Comparison of ENCODE assay signal across 11 cellular contexts in genomic region chrX:20378291-20378920, GRCh38.
A peak's percentile ranks its signal among the peaks of the same experiment; 100 is the strongest.
DNase-seq lines count a peak whose midpoint lies in the region; ATAC-seq, FAIRE-seq and TF ChIP-seq lines count a peak whose summit lies in the region.
"Had no signal": no experiment of that assay in that cellular context is flagged by ENCODE, and none has a peak within 500 bp of the region (broad histone marks: within the 10 kb centered on the region; RNA-seq: fewer than 3 reads in every experiment).

No MANE protein-coding gene starts in this region.

- H2BK20ac ChIP-seq in IMR-90 (ENCODE audit: low read depth, low read length), result no peak overlapping the region

- H3K9me3 Mint-ChIP-seq in astrocyte (ENCODE audit: unreplicated experiment), result no peaks in the 10 kb centered on the region
- H3K9me3 Mint-ChIP-seq: memory B cell had no signal

- no CpG with 5 or more reads among the region's 3 CpGs for WGBS in IMR-90 (ENCODE audit: extremely low coverage in 2 of 2, insufficient read length in 1 of 2), 2 experiments

- H4K5ac ChIP-seq in IMR-90 (ENCODE audit: low read depth, low read length), result no peak overlapping the region

- H3K4me2 ChIP-seq in IMR-90 (ENCODE audit: low read depth, low read length), result no peak overlapping the region
- H3K4me2 ChIP-seq in astrocyte (ENCODE audit: low read length), result no peak overlapping the region

- H3K79me2 ChIP-seq in astrocyte (ENCODE audit: insufficient read depth, low read length), result no peaks in the 10 kb centered on the region

- H3K9ac ChIP-seq in IMR-90 (ENCODE audit: low read depth, low read length) (no peak overlapping the region), astrocyte (ENCODE audit: low read length) (no peak overlapping the region)

- no peak overlapping the region for H2AFZ ChIP-seq in IMR-90 (replicated peaks; ENCODE audit: low read length, poor library complexity)
- no peak overlapping the region for H2AFZ ChIP-seq in astrocyte (ENCODE audit: low read depth, low read length)

- no peaks in the 10 kb centered on the region for H3K27me3 Mint-ChIP-seq in astrocyte (ENCODE audit: low read depth, unreplicated experiment)
- H3K27me3 Mint-ChIP-seq: memory B cell had no signal

- no peak overlapping the region for H3K27ac Mint-ChIP-seq in astrocyte (ENCODE audit: unreplicated experiment)
- H3K27ac Mint-ChIP-seq: memory B cell had no signal

- H3K4me3 ChIP-seq in IMR-90 (ENCODE audit: insufficient read depth, low read depth, low read length), result no peak overlapping the region
- H3K4me3 ChIP-seq in astrocyte (ENCODE audit: insufficient read depth, low read depth, low read length), result no peak overlapping the region
- no peak overlapping the region for H3K4me3 ChIP-seq in upper lobe of right lung

- POLR2A ChIA-PET in IMR-90 (lab: Charles Lee; ENCODE audit: unreplicated experiment), result no interaction called here

- no peaks in the 10 kb centered on the region for H3K36me3 ChIP-seq in IMR-90 (ENCODE audit: control insufficient read depth, insufficient read depth, low read length)
- H3K36me3 ChIP-seq in astrocyte (ENCODE audit: insufficient read depth, low read length), result no peaks in the 10 kb centered on the region
- no peaks in the 10 kb centered on the region for H3K36me3 ChIP-seq in upper lobe of right lung

- H3K14ac ChIP-seq in IMR-90 (replicated peaks; ENCODE audit: low read depth, low read length), result no peak overlapping the region

- dilution Hi-C loops in IMR-90 (cut with HindIII; ENCODE audit: low sequenced_read_pairs, unreplicated experiment), result no loop called here

- H2BK120ac ChIP-seq in IMR-90 (ENCODE audit: low read depth, low read length), result no peak overlapping the region

- no peak overlapping the region for H4K8ac ChIP-seq in IMR-90 (ENCODE audit: low read depth in 2 of 2, low read length in 2 of 2)

- H3K4me1 ChIP-seq in IMR-90 (ENCODE audit: control insufficient read depth, insufficient read depth, low read length) (no peaks in the 10 kb centered on the region), astrocyte (ENCODE audit: insufficient read depth, low read length) (peaks cover 4% of the 10 kb centered on the region), upper lobe of right lung (peaks cover 4% of the 10 kb centered on the region)

- no peak overlapping the region for H3K56ac ChIP-seq in IMR-90 (ENCODE audit: extremely low read depth, insufficient read depth, low read length)

- no peak for TF ChIP-seq RAD21 in IMR-90 (IDR thresholded peaks at IDR 0.05; ENCODE audit: low read length)

- H2BK5ac ChIP-seq in IMR-90 (ENCODE audit: low read depth, low read length, poor library complexity, severe bottlenecking), result no peak overlapping the region

- H3K27me3 ChIP-seq in IMR-90 (ENCODE audit: control insufficient read depth, insufficient read depth, low read length) (no peaks in the 10 kb centered on the region; the same call in none of the 2 replicates), astrocyte (ENCODE audit: insufficient read depth, low read length) (no peaks in the 10 kb centered on the region), upper lobe of right lung (no peaks in the 10 kb centered on the region)

- CTCF ChIA-PET in IMR-90 (lab: Yijun Ruan, JAX), result interaction anchor here (0.5 kb wide), 1 partner anchor 152 kb away, joined by 3 read pairs; no protein-coding TSS in a partner anchor

- no peak for TF ChIP-seq POLR2A in IMR-90 (IDR thresholded peaks at IDR 0.05; ENCODE audit: low read depth, low read length)

- no peaks in the 10 kb centered on the region for H3K36me3 Mint-ChIP-seq in astrocyte (ENCODE audit: low read depth, unreplicated experiment)
- H3K36me3 Mint-ChIP-seq: memory B cell had no signal

- H4K91ac ChIP-seq in IMR-90 (ENCODE audit: insufficient read depth, low read depth, low read length), result no peak overlapping the region

- H3K9me3 ChIP-seq in IMR-90 (ENCODE audit: control insufficient read depth, insufficient read depth, low read length) (no peaks in the 10 kb centered on the region), astrocyte (ENCODE audit: insufficient read depth, low read depth, low read length) (no peaks in the 10 kb centered on the region), upper lobe of right lung (no peaks in the 10 kb centered on the region)

- BruUV-seq in IMR-90 (replicated peaks; lab: Mats Ljungman, UMichigan), result no TSS peak

- H3K27ac ChIP-seq in IMR-90 (ENCODE audit: insufficient read depth, low read length) (no peak overlapping the region), astrocyte (ENCODE audit: low read depth, low read length) (no peak overlapping the region), upper lobe of right lung (no peak overlapping the region), caudate nucleus (ENCODE audit: low read depth, low read length) (no peak overlapping the region)

- intact Hi-C loops in IMR-90 (cut with micrococcal nuclease), result no loop called here
- intact Hi-C loops in upper lobe of right lung (cut with DNase I), result no loop called here

- H3K18ac ChIP-seq in IMR-90 (ENCODE audit: low read depth, low read length), result no peak overlapping the region

- H3K4me3 Mint-ChIP-seq in astrocyte (ENCODE audit: unreplicated experiment), result no peak overlapping the region
- H3K4me3 Mint-ChIP-seq: memory B cell had no signal

- no peak overlapping the region for H2BK15ac ChIP-seq in IMR-90 (ENCODE audit: low read depth, low read length)

- TF ChIP-seq CTCF in IMR-90 (conservative IDR thresholded peaks at IDR 0.05; ENCODE audit: low read depth, low read length) (no peak), astrocyte (IDR thresholded peaks at IDR 0.05; ENCODE audit: insufficient read depth, low read depth, low read length) (no peak), upper lobe of right lung (IDR thresholded peaks at IDR 0.05) (no peak)

- no peaks in the 10 kb centered on the region for H3K79me1 ChIP-seq in IMR-90 (ENCODE audit: low read depth in 1 of 2, low read length in 2 of 2)

- no peak overlapping the region for H2AK9ac ChIP-seq in IMR-90 (replicated peaks; ENCODE audit: low read depth, low read length, poor library complexity)

- in situ Hi-C loops in IMR-90 (cut with MboI; ENCODE audit: low sequenced_read_pairs) (no loop called here), G401 (cut with HindIII; ENCODE audit: low sequenced_read_pairs) (no loop called here)

- FAIRE-seq in astrocyte (lab: Jason Lieb, UNC), result no peak

- no peak for ATAC-seq in IMR-90 (ENCODE audit: low read depth)
- ATAC-seq in upper lobe of right lung, result peak; percentile 52

- H3K23ac ChIP-seq in IMR-90 (ENCODE audit: low read depth, low read length), result no peak overlapping the region

- H3K4me1 Mint-ChIP-seq in astrocyte (ENCODE audit: low read depth, unreplicated experiment), result no peaks in the 10 kb centered on the region

- H4K20me1 ChIP-seq in IMR-90 (ENCODE audit: insufficient read depth, low read length) (no peaks in the 10 kb centered on the region), astrocyte (ENCODE audit: insufficient read depth, low read length) (no peaks in the 10 kb centered on the region)

- no peaks in the 10 kb centered on the region for H3K9me1 ChIP-seq in IMR-90 (ENCODE audit: insufficient read depth, low read length)

- no peak overlapping the region for H3K4ac ChIP-seq in IMR-90 (ENCODE audit: low read depth, low read length)

- DNase-seq in stimulated activated CD4-positive, alpha-beta T cell treated with anti-CD3 and anti-CD28 coated beads, Interleukin-15, amount 100 ng/mL, for 24 hours, result peak; percentile 49
- DNase-seq in stimulated activated CD4-positive, alpha-beta T cell treated with anti-CD3 and anti-CD28 coated beads, Interleukin-4, amount 100 ng/mL, for 4 hours, result no peak
- peak; percentile 31 for DNase-seq in IMR-90
- DNase-seq in astrocyte (ENCODE audit: low read depth), result peak; percentile 47
- DNase-seq in upper lobe of right lung, result no peak
- DNase-seq in caudate nucleus (lab: John Stamatoyannopoulos, UW), result no peak
- no peak for DNase-seq in G401 (ENCODE audit: low spot score)
- DNase-seq in NCI-H2107 (lab: John Stamatoyannopoulos, UW), result no peak
- DNase-seq: DMS79, MV-4-11 had no signal

- no peak overlapping the region for H2AK5ac ChIP-seq in IMR-90 (ENCODE audit: low read depth, low read length)

TF ChIP-seq in IMR-90, 13 proteins besides CTCF, POLR2A, EP300 and RAD21:
- no peak for TF ChIP-seq MAFK (IDR thresholded peaks at IDR 0.05; ENCODE audit: low read depth, low read length)
- no peak for TF ChIP-seq NFE2L2 (IDR thresholded peaks at IDR 0.05; ENCODE audit: low read depth, low read length)
- TF ChIP-seq CHD1 (IDR thresholded peaks at IDR 0.05; ENCODE audit: low read depth, low read length), result no peak
- no peak for TF ChIP-seq MAZ (IDR thresholded peaks at IDR 0.05; ENCODE audit: borderline replicate concordance, low read depth, low read length)
- no peak for TF ChIP-seq RFX5 (IDR thresholded peaks at IDR 0.05; ENCODE audit: low read depth, low read length)
- no peak for TF ChIP-seq FOS (IDR thresholded peaks at IDR 0.05; ENCODE audit: low read depth, low read length)
- no peak for TF ChIP-seq BHLHE40 (IDR thresholded peaks at IDR 0.05; ENCODE audit: low read depth, low read length)
- TF ChIP-seq RCOR1 (IDR thresholded peaks at IDR 0.05; ENCODE audit: insufficient replicate concordance, low read length), result no peak
- no peak for TF ChIP-seq SMC3 (IDR thresholded peaks at IDR 0.05; ENCODE audit: low read depth, low read length)
- TF ChIP-seq, protein P1, sequence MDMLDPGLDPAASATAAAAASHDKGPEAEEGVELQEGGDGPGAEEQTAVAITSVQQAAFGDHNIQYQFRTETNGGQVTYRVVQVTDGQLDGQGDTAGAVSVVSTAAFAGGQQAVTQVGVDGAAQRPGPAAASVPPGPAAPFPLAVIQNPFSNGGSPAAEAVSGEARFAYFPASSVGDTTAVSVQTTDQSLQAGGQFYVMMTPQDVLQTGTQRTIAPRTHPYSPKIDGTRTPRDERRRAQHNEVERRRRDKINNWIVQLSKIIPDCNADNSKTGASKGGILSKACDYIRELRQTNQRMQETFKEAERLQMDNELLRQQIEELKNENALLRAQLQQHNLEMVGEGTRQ (IDR thresholded peaks at IDR 0.05; ENCODE audit: low read depth, low read length), result no peak
- no peak for TF ChIP-seq MXI1 (IDR thresholded peaks at IDR 0.05; ENCODE audit: borderline replicate concordance, low read depth, low read length)
- no peak for TF ChIP-seq CEBPB (IDR thresholded peaks at IDR 0.05; ENCODE audit: low read depth, low read length)
- TF ChIP-seq, protein P2, sequence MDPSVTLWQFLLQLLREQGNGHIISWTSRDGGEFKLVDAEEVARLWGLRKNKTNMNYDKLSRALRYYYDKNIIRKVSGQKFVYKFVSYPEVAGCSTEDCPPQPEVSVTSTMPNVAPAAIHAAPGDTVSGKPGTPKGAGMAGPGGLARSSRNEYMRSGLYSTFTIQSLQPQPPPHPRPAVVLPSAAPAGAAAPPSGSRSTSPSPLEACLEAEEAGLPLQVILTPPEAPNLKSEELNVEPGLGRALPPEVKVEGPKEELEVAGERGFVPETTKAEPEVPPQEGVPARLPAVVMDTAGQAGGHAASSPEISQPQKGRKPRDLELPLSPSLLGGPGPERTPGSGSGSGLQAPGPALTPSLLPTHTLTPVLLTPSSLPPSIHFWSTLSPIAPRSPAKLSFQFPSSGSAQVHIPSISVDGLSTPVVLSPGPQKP (IDR thresholded peaks at IDR 0.05; ENCODE audit: borderline replicate concordance, low read depth, low read length), result no peak

Comparison
In these comparisons a context has a peak if more than half of its experiments do, and no peak if none do; other contexts are left out.
1. DNase-seq: peak in stimulated activated CD4-positive, alpha-beta T cell treated with anti-CD3 and anti-CD28 coated beads, Interleukin-15, amount 100 ng/mL, for 24 hours (single experiment), IMR-90 (single experiment) and astrocyte (single experiment); none in stimulated activated CD4-positive, alpha-beta T cell treated with anti-CD3 and anti-CD28 coated beads, Interleukin-4, amount 100 ng/mL, for 4 hours (0 of 2), upper lobe of right lung (single experiment), caudate nucleus (0 of 61), G401 (single experiment) and NCI-H2107 (single experiment).